In genomic region chr6:170176621-170177382, GRCh38 we compare ENCODE assay signal across 8 cellular contexts.
DNase-seq lines count a peak whose midpoint lies in the region; ATAC-seq and TF ChIP-seq lines count a peak whose summit lies in the region.

No MANE protein-coding gene starts in this region.

- H3K4me3 ChIP-seq in colonic mucosa: no peak overlapping the region
- peak overlapping the region in 2 of 3 donors; percentile 45 to 55 for H3K4me3 ChIP-seq in skeletal muscle tissue (ENCODE audit: low read length in 3 of 3)

- no peaks in the 10 kb centered on the region for H3K4me1 Mint-ChIP-seq in T-helper 2 cell treated with Interferon-gamma antibody and Interleukin-4, amounts not matched to agents 5 μg/mL and 100 μg/mL, for 36 hours (ENCODE audit: low read depth)

- intact Hi-C loops in colonic mucosa (cut with DNase I): no loop called here

- TF ChIP-seq CTCF in colonic mucosa (IDR thresholded peaks at IDR 0.05): no peak

- H3K9me3 ChIP-seq in colonic mucosa (no peaks in the 10 kb centered on the region), skeletal muscle tissue (ENCODE audit: control insufficient read depth in 3 of 3, low read length in 3 of 3) (no peaks in the 10 kb centered on the region)

- no peak for ATAC-seq in HG03045 (IDR thresholded peaks at IDR 0.05; ENCODE audit: unreplicated experiment)

- H3K9me3 Mint-ChIP-seq in T-helper 2 cell treated with Interferon-gamma antibody and Interleukin-4, amounts not matched to agents 5 μg/mL and 100 μg/mL, for 36 hours: peaks cover 4% of the 10 kb centered on the region

- peak overlapping the region; percentile 86 for H3K27ac Mint-ChIP-seq in T-helper 2 cell treated with Interferon-gamma antibody and Interleukin-4, amounts not matched to agents 5 μg/mL and 100 μg/mL, for 36 hours

- H3K9ac ChIP-seq in colonic mucosa (ENCODE audit: low read depth in 2 of 2, low read length in 2 of 2) (no peak overlapping the region), skeletal muscle tissue (ENCODE audit: low read depth in 1 of 3, low read length in 3 of 3) (peak overlapping the region in 1 of 3 donors; percentile 60)

- H3K27ac ChIP-seq in colonic mucosa (no peak overlapping the region), skeletal muscle tissue (ENCODE audit: low read depth, low read length) (no peak overlapping the region)

- no peaks in the 10 kb centered on the region for H3K4me1 ChIP-seq in colonic mucosa
- H3K4me1 ChIP-seq in skeletal muscle tissue (ENCODE audit: control insufficient read depth in 3 of 3, insufficient read depth in 3 of 3, low read length in 3 of 3): peaks cover 18 to 27% (median 24%) of the 10 kb centered on the region in 3 donors

- peak overlapping the region; percentile 46 for H3K4me3 Mint-ChIP-seq in T-helper 2 cell treated with Interferon-gamma antibody and Interleukin-4, amounts not matched to agents 5 μg/mL and 100 μg/mL, for 36 hours

- H3K36me3 ChIP-seq in colonic mucosa: no peaks in the 10 kb centered on the region
- no peaks in the 10 kb centered on the region for H3K36me3 ChIP-seq in skeletal muscle tissue (ENCODE audit: control insufficient read depth in 3 of 3, insufficient read depth in 3 of 3, low read length in 3 of 3)

- H3K27me3 ChIP-seq in colonic mucosa: no peaks in the 10 kb centered on the region
- peaks cover 4 to 5% (median 5%) of the 10 kb centered on the region in 3 donors for H3K27me3 ChIP-seq in skeletal muscle tissue (ENCODE audit: control insufficient read depth in 3 of 3, insufficient read depth in 3 of 3, low read length in 3 of 3)

- no peak for DNase-seq in T-helper 2 cell treated with Interferon-gamma antibody and Interleukin-4, amounts not matched to agents 5 μg/mL and 100 μg/mL, for 36 hours (ENCODE audit: low spot score)
- DNase-seq in T-helper 2 cell (no peak), NCI-H2171 treated with DMSO at 0.1 percent for 48 hours (lab: John Stamatoyannopoulos, UW) (peak; percentile 53), colonic mucosa (peak; percentile 14), glomerular visceral epithelial cell (ENCODE audit: extremely low spot score) (no peak), globus pallidus (ENCODE audit: low spot score) (no peak)

- H3K27me3 Mint-ChIP-seq in T-helper 2 cell treated with Interferon-gamma antibody and Interleukin-4, amounts not matched to agents 5 μg/mL and 100 μg/mL, for 36 hours (ENCODE audit: low read depth): peaks cover 2% of the 10 kb centered on the region

- H3K36me3 Mint-ChIP-seq in T-helper 2 cell treated with Interferon-gamma antibody and Interleukin-4, amounts not matched to agents 5 μg/mL and 100 μg/mL, for 36 hours (ENCODE audit: low read depth): no peaks in the 10 kb centered on the region

Comparison
In these comparisons a context has a peak if more than half of its experiments do, and no peak if none do; other contexts are left out.
1. DNase-seq: peak in NCI-H2171 treated with DMSO at 0.1 percent for 48 hours (single experiment) and colonic mucosa (single experiment); none in T-helper 2 cell treated with Interferon-gamma antibody and Interleukin-4, amounts not matched to agents 5 μg/mL and 100 μg/mL, for 36 hours (single experiment), T-helper 2 cell (0 of 5), glomerular visceral epithelial cell (single experiment) and globus pallidus (single experiment).